In genomic region chr20:35271073-35271882, GRCh38 we compare ENCODE assay signal across 1 cellular context.
TF ChIP-seq lines count a peak whose summit lies in the region.

No MANE protein-coding gene starts in this region.

TF ChIP-seq in H1, 55 proteins besides CTCF, POLR2A, EP300 and RAD21:
- TF ChIP-seq POLR2AphosphoS5 (IDR thresholded peaks at IDR 0.05; ENCODE audit: low read depth, low read length): no peak
- TF ChIP-seq SAP30 (IDR thresholded peaks at IDR 0.05; ENCODE audit: insufficient read depth, insufficient replicate concordance, low read length): no peak
- TF ChIP-seq RBBP5 (IDR thresholded peaks at IDR 0.05; ENCODE audit: borderline replicate concordance, low read depth, low read length): no peak
- TF ChIP-seq CHD7 (IDR thresholded peaks at IDR 0.05; ENCODE audit: insufficient replicate concordance, low read length): no peak
- TF ChIP-seq NRF1 (IDR thresholded peaks at IDR 0.05; ENCODE audit: low read depth, low read length): no peak
- TF ChIP-seq EZH2 (IDR thresholded peaks at IDR 0.05; ENCODE audit: low read depth, low read length, severe bottlenecking): no peak
- no peak for TF ChIP-seq KDM5A (IDR thresholded peaks at IDR 0.05; ENCODE audit: low read length)
- no peak for TF ChIP-seq SP1 (IDR thresholded peaks at IDR 0.05; ENCODE audit: low read depth, low read length)
- TF ChIP-seq CTBP2 (IDR thresholded peaks at IDR 0.05; ENCODE audit: borderline replicate concordance, insufficient read depth, insufficient read length, low read length): no peak
- TF ChIP-seq EGR1 (IDR thresholded peaks at IDR 0.05; ENCODE audit: borderline replicate concordance, low read depth, low read length): no peak
- no peak for TF ChIP-seq MAFK (IDR thresholded peaks at IDR 0.05; ENCODE audit: low read depth, low read length)
- no peak for TF ChIP-seq CHD2 (IDR thresholded peaks at IDR 0.05; ENCODE audit: low read length)
- TF ChIP-seq SP2 (IDR thresholded peaks at IDR 0.05; ENCODE audit: low read length): no peak
- no peak for TF ChIP-seq CREB1 (IDR thresholded peaks at IDR 0.05)
